In genomic region chr20:35226775-35227681, GRCh38 we compare ENCODE assay signal across 1 cellular context.
TF ChIP-seq lines count a peak whose summit lies in the region.

No MANE protein-coding gene starts in this region.

TF ChIP-seq in HepG2, 621 proteins besides CTCF, POLR2A, EP300 and RAD21 (continued from another document and continues in another):
- TF ChIP-seq ZBTB10 (CRISPR knock-in tag; IDR thresholded peaks at IDR 0.05; ENCODE audit: borderline replicate concordance) (peak; percentile 90; the same call in 1 of the 2 replicates), ZNF17 (CRISPR knock-in tag; IDR thresholded peaks at IDR 0.05) (no peak), FIP1L1 (IDR thresholded peaks at IDR 0.05; ENCODE audit: borderline replicate concordance, insufficient read depth, low read depth, low read length) (no peak), MIXL1 (CRISPR knock-in tag; IDR thresholded peaks at IDR 0.05) (peak; percentile 87; the same call in 1 of the 2 replicates), PAXIP1 (CRISPR knock-in tag; conservative IDR thresholded peaks at IDR 0.05) (peak; percentile 33; the same call in 1 of the 2 replicates), GATA4 (IDR thresholded peaks at IDR 0.05; ENCODE audit: borderline replicate concordance, low read depth) (no peak), ZNF773 (CRISPR knock-in tag; IDR thresholded peaks at IDR 0.05; ENCODE audit: borderline replicate concordance) (peak; percentile 99), FOXC1 (CRISPR knock-in tag; IDR thresholded peaks at IDR 0.05; ENCODE audit: borderline replicate concordance) (peak; percentile 93), ZNF143 (CRISPR knock-in tag; IDR thresholded peaks at IDR 0.05) (0 out of 2 replicates have a peak, but pooled peaks have one; percentile 39), ZBTB40 (IDR thresholded peaks at IDR 0.05) (no peak), ZBTB40 (CRISPR knock-in tag; IDR thresholded peaks at IDR 0.05) (peak; percentile 84), ZSCAN31 (CRISPR knock-in tag; IDR thresholded peaks at IDR 0.05; ENCODE audit: low read depth) (peak; percentile 86; the same call in 1 of the 2 replicates), ZNF557 (CRISPR knock-in tag; IDR thresholded peaks at IDR 0.05) (peak; percentile 99), ZNF800 (CRISPR knock-in tag; IDR thresholded peaks at IDR 0.05) (peak; percentile 80; the same call in 1 of the 2 replicates), ZNF841 (CRISPR knock-in tag; IDR thresholded peaks at IDR 0.05; ENCODE audit: borderline replicate concordance) (peak; percentile 70; the same call in 1 of the 2 replicates), SNRNP70 (IDR thresholded peaks at IDR 0.05; ENCODE audit: low read depth, low read length) (no peak), SOX13 (IDR thresholded peaks at IDR 0.05) (no peak), SOX13 (CRISPR knock-in tag; conservative IDR thresholded peaks at IDR 0.05 in 1 of 2, IDR thresholded peaks at IDR 0.05 in 1 of 2) (peak in 1 of 2 experiments; percentile 60; a peak in 2 of 4 replicates), ESRRA (CRISPR knock-in tag; IDR thresholded peaks at IDR 0.05; ENCODE audit: low read depth) (peak; percentile 74; the same call in 1 of the 2 replicates)
- TF ChIP-seq, protein P1, sequence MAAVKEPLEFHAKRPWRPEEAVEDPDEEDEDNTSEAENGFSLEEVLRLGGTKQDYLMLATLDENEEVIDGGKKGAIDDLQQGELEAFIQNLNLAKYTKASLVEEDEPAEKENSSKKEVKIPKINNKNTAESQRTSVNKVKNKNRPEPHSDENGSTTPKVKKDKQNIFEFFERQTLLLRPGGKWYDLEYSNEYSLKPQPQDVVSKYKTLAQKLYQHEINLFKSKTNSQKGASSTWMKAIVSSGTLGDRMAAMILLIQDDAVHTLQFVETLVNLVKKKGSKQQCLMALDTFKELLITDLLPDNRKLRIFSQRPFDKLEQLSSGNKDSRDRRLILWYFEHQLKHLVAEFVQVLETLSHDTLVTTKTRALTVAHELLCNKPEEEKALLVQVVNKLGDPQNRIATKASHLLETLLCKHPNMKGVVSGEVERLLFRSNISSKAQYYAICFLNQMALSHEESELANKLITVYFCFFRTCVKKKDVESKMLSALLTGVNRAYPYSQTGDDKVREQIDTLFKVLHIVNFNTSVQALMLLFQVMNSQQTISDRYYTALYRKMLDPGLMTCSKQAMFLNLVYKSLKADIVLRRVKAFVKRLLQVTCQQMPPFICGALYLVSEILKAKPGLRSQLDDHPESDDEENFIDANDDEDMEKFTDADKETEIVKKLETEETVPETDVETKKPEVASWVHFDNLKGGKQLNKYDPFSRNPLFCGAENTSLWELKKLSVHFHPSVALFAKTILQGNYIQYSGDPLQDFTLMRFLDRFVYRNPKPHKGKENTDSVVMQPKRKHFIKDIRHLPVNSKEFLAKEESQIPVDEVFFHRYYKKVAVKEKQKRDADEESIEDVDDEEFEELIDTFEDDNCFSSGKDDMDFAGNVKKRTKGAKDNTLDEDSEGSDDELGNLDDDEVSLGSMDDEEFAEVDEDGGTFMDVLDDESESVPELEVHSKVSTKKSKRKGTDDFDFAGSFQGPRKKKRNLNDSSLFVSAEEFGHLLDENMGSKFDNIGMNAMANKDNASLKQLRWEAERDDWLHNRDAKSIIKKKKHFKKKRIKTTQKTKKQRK (IDR thresholded peaks at IDR 0.05; ENCODE audit: low read length), result no peak
- TF ChIP-seq, protein P2, sequence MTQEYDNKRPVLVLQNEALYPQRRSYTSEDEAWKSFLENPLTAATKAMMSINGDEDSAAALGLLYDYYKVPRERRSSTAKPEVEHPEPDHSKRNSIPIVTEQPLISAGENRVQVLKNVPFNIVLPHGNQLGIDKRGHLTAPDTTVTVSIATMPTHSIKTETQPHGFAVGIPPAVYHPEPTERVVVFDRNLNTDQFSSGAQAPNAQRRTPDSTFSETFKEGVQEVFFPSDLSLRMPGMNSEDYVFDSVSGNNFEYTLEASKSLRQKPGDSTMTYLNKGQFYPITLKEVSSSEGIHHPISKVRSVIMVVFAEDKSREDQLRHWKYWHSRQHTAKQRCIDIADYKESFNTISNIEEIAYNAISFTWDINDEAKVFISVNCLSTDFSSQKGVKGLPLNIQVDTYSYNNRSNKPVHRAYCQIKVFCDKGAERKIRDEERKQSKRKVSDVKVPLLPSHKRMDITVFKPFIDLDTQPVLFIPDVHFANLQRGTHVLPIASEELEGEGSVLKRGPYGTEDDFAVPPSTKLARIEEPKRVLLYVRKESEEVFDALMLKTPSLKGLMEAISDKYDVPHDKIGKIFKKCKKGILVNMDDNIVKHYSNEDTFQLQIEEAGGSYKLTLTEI (CRISPR knock-in tag; conservative IDR thresholded peaks at IDR 0.05), result no peak
- TF ChIP-seq, protein P3, sequence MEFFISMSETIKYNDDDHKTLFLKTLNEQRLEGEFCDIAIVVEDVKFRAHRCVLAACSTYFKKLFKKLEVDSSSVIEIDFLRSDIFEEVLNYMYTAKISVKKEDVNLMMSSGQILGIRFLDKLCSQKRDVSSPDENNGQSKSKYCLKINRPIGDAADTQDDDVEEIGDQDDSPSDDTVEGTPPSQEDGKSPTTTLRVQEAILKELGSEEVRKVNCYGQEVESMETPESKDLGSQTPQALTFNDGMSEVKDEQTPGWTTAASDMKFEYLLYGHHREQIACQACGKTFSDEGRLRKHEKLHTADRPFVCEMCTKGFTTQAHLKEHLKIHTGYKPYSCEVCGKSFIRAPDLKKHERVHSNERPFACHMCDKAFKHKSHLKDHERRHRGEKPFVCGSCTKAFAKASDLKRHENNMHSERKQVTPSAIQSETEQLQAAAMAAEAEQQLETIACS (CRISPR knock-in tag; IDR thresholded peaks at IDR 0.05), result peak; percentile 63; the same call in 1 of the 2 replicates
